ENCODE assay signal across 1 cellular context in genomic region chr12:124904306-124905098, GRCh38.
A peak's percentile ranks its signal among the peaks of the same experiment; 100 is the strongest.
TF ChIP-seq lines count a peak whose summit lies in the region.

No MANE protein-coding gene starts in this region.

TF ChIP-seq in HepG2, 621 proteins besides CTCF, POLR2A, EP300 and RAD21 (continued from another document and continues in another):
- TF ChIP-seq KIAA2018 (CRISPR knock-in tag; IDR thresholded peaks at IDR 0.05; ENCODE audit: borderline replicate concordance) (no peak), ZSCAN25 (CRISPR knock-in tag; IDR thresholded peaks at IDR 0.05) (no peak), ZNF775 (CRISPR knock-in tag; IDR thresholded peaks at IDR 0.05; ENCODE audit: borderline replicate concordance) (no peak), CC2D1A (CRISPR knock-in tag; IDR thresholded peaks at IDR 0.05) (no peak), ZC3H13 (CRISPR knock-in tag; IDR thresholded peaks at IDR 0.05) (no peak), ZNF407 (CRISPR knock-in tag; IDR thresholded peaks at IDR 0.05; ENCODE audit: not compliant biosample characterization) (no peak), ZNF589 (CRISPR knock-in tag; conservative IDR thresholded peaks at IDR 0.05) (no peak), ZBTB2 (CRISPR knock-in tag; IDR thresholded peaks at IDR 0.05; ENCODE audit: low read depth) (no peak), HCFC1 (IDR thresholded peaks at IDR 0.05; ENCODE audit: low read depth, low read length) (no peak), SALL1 (CRISPR knock-in tag; IDR thresholded peaks at IDR 0.05) (peak; percentile 93), CCAR2 (optimal IDR thresholded peaks at IDR 0.05; ENCODE audit: low read depth, low read length) (no peak), SMAD9 (CRISPR knock-in tag; IDR thresholded peaks at IDR 0.05) (no peak), ZNF318 (CRISPR knock-in tag; IDR thresholded peaks at IDR 0.05) (no peak), SP2 (CRISPR knock-in tag; IDR thresholded peaks at IDR 0.05) (no peak), SKI (IDR thresholded peaks at IDR 0.05; ENCODE audit: partially characterized antibody) (peak; percentile 15), PAWR (CRISPR knock-in tag; IDR thresholded peaks at IDR 0.05; ENCODE audit: borderline replicate concordance) (no peak), CENPX (CRISPR knock-in tag; IDR thresholded peaks at IDR 0.05) (no peak), XBP1 (CRISPR knock-in tag; IDR thresholded peaks at IDR 0.05) (peak; percentile 61; the same call in 1 of the 2 replicates), ZNF607 (CRISPR knock-in tag; IDR thresholded peaks at IDR 0.05; ENCODE audit: borderline replicate concordance) (no peak; the same call in 1 of the 2 replicates), GRHL1 (CRISPR knock-in tag; conservative IDR thresholded peaks at IDR 0.05) (no peak)
